In the genomic region with DNA sequence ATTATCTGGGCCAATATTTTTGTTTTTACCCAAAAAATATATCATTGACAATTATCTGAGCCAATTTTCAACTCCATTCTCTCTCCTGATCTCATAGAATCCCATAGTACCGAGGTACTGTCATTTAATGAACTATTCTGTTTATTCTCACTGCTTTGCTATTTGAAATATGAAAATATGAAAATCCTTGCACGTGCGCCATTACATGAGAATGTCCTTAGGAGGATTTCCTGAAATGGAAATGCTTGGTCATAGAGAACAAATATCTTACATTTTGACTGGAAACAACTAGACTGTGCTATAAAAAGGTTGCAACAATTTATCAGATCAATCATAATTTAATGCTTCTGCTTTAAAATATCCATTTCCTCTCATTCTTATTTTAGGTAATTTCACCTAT, we compare ENCODE assay signal across 18 cellular contexts. TPM values are rescaled to one million over a fixed set of nuclear protein-coding genes. Genes with fewer than 3 reads are reported as not detected.
A peak's percentile ranks its signal among the peaks of the same experiment; 100 is the strongest.
DNase-seq lines count a peak whose midpoint lies in the region; ATAC-seq and TF ChIP-seq lines count a peak whose summit lies in the region.
"Had no signal": no experiment of that assay in that cellular context is flagged by ENCODE, and none has a peak within 500 bp of the region (broad histone marks: within the 10 kb centered on the region; RNA-seq: fewer than 3 reads in every experiment).

No MANE protein-coding gene starts in this region.

- ATAC-seq in activated T-helper 17 cell treated with anti-CD3 and anti-CD28 coated beads, Interleukin-2, amount 50 U/mL, for 72 hours (replicated peaks): no peak
- no peak for ATAC-seq in esophagus mucosa
- ATAC-seq: HCT116, PC-3 had no signal

- no peaks in the 10 kb centered on the region for H3K9me3 ChIP-seq in KOPT-K1 (ENCODE audit: insufficient read depth, low read length, poor library complexity, severe bottlenecking)
- no peaks in the 10 kb centered on the region for H3K9me3 ChIP-seq in ascending aorta
- no peaks in the 10 kb centered on the region for H3K9me3 ChIP-seq in spleen

- no peaks in the 10 kb centered on the region for H3K36me3 Mint-ChIP-seq in activated T-helper 17 cell treated with anti-CD3 and anti-CD28 coated beads, Interleukin-2, amount 50 U/mL, for 72 hours (ENCODE audit: low read depth)
- H3K36me3 Mint-ChIP-seq: CD8-positive, alpha-beta T cell had no signal

- intact Hi-C loops in ascending aorta (cut with DNase I) (no loop called here), spleen (cut with DNase I; ENCODE audit: low total_unique reads) (no loop called here)

- H3K4me3 Mint-ChIP-seq in activated T-helper 17 cell treated with anti-CD3 and anti-CD28 coated beads, Interleukin-2, amount 50 U/mL, for 72 hours: no peak overlapping the region
- H3K4me3 Mint-ChIP-seq: CD8-positive, alpha-beta T cell had no signal

- DNase-seq in ascending aorta (ENCODE audit: low spot score in 2 of 2) (no peak), epithelial cell of prostate (ENCODE audit: low read depth, low spot score) (no peak), spleen (no peak), occipital lobe (lab: John Stamatoyannopoulos, UW) (no peak)
- DNase-seq: C1 segment of cervical spinal cord, NCI-H1417, NCI-H1694 treated with DMSO at 0.1 percent for 48 hours, NCI-H2081 treated with DMSO at 0.1 percent for 48 hours, NCI-H446, NCI-H526, PC-3, SHP77 treated with DMSO at 0.1 percent for 48 hours had no signal

- H3K36me3 ChIP-seq in KOPT-K1 (ENCODE audit: insufficient read depth, low read length) (no peaks in the 10 kb centered on the region), ascending aorta (no peaks in the 10 kb centered on the region), spleen (no peaks in the 10 kb centered on the region)

- H3K27ac ChIP-seq in KOPT-K1 (ENCODE audit: low read depth, low read length, poor library complexity, severe bottlenecking) (peak overlapping the region; percentile 73), ascending aorta (peak overlapping the region; percentile 73 to 78), epithelial cell of prostate (peak overlapping the region; percentile 97), spleen (peak overlapping the region in 7 of 8 donors; percentile 3 to 78 (median 76))
- H3K27ac ChIP-seq: SK-N-MC had no signal

- no peak overlapping the region for H3K4me3 ChIP-seq in ascending aorta
- H3K4me3 ChIP-seq in spleen: no peak overlapping the region
- H3K4me3 ChIP-seq: SK-N-MC had no signal

- no peak for TF ChIP-seq POLR2A in spleen (IDR thresholded peaks at IDR 0.05)

- WGBS in spleen, 5 donors: 70 to 78% (median 73%) methylated on average over 3 of the region's 3 CpGs

- H3K27me3 Mint-ChIP-seq in activated T-helper 17 cell treated with anti-CD3 and anti-CD28 coated beads, Interleukin-2, amount 50 U/mL, for 72 hours: no peaks in the 10 kb centered on the region

- H3K4me1 Mint-ChIP-seq in activated T-helper 17 cell treated with anti-CD3 and anti-CD28 coated beads, Interleukin-2, amount 50 U/mL, for 72 hours: peaks cover 12% of the 10 kb centered on the region

- H3K9me3 Mint-ChIP-seq in activated T-helper 17 cell treated with anti-CD3 and anti-CD28 coated beads, Interleukin-2, amount 50 U/mL, for 72 hours: no peaks in the 10 kb centered on the region
- H3K9me3 Mint-ChIP-seq: CD8-positive, alpha-beta T cell had no signal

- H3K4me1 ChIP-seq in ascending aorta: peaks cover 8 to 31% of the 10 kb centered on the region in 2 donors
- peaks cover 26 to 67% (median 52%) of the 10 kb centered on the region in 6 donors for H3K4me1 ChIP-seq in spleen

- TF ChIP-seq CTCF in ascending aorta (IDR thresholded peaks at IDR 0.05): no peak
- no peak for TF ChIP-seq CTCF in spleen (IDR thresholded peaks at IDR 0.05 in 8 of 11, conservative IDR thresholded peaks at IDR 0.05 in 3 of 11)

- H3K27me3 ChIP-seq in ascending aorta (no peaks in the 10 kb centered on the region), spleen (replicated peaks in 1 of 7) (no peaks in the 10 kb centered on the region)

- H3K27ac Mint-ChIP-seq in activated T-helper 17 cell treated with anti-CD3 and anti-CD28 coated beads, Interleukin-2, amount 50 U/mL, for 72 hours: no peak overlapping the region
- H3K27ac Mint-ChIP-seq: CD8-positive, alpha-beta T cell had no signal

RNA-seq across cellular contexts. Expression of a gene that starts 18.3 kb away (rescaled TPM):
- total RNA-seq in ascending aorta (13.5 TPM), spleen (100 to 1,000 TPM in 6 of 7 donors, 10 to 100 TPM in 1; 75.2 to 143 (median 128) TPM), esophagus mucosa (35.1 TPM), occipital lobe (54.6 TPM)
- 10 to 100 TPM in 1 of 3 donors, 1 to 10 TPM in 2; 8.1 to 17.5 (median 9.8) TPM for polyA plus RNA-seq in spleen
- total RNA-seq in activated T-helper 17 cell treated with anti-CD3 and anti-CD28 coated beads, Interleukin-2, amount 50 U/mL, for 72 hours: 10 to 100 TPM; 16.6 to 49.0 TPM
